Comparison of ENCODE assay signal across 1 cellular context in the genomic region with DNA sequence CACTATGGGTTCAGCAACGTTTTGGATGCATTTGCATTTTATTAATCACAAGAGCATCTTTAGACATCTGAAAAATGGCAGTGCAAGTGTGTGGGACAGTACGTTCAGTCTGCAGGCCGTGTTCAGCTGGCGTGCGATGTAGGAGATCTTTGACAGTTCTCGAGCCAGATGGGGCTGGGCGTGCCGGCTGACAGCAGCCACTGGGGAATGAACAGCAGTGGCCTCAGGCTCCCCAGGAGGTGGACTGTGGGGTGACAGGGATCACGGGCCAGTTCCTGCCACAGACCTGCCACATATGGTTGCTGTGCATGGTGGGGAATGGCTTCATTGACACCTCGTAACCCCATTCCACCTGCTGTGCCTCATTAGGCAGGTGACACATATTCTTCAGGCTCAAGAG.
TF ChIP-seq lines count a peak whose summit lies in the region.

No MANE protein-coding gene starts in this region.

TF ChIP-seq in K562, 482 proteins besides CTCF, POLR2A, EP300 and RAD21:
- peak; percentile 19 for TF ChIP-seq TBP (optimal IDR thresholded peaks at IDR 0.05; ENCODE audit: low read depth, low read length)
- no peak for TF ChIP-seq TARDBP (IDR thresholded peaks at IDR 0.05)
- TF ChIP-seq, protein P1, sequence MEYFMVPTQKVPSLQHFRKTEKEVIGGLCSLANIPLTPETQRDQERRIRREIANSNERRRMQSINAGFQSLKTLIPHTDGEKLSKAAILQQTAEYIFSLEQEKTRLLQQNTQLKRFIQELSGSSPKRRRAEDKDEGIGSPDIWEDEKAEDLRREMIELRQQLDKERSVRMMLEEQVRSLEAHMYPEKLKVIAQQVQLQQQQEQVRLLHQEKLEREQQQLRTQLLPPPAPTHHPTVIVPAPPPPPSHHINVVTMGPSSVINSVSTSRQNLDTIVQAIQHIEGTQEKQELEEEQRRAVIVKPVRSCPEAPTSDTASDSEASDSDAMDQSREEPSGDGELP (CRISPR knock-in tag; IDR thresholded peaks at IDR 0.05; ENCODE audit: borderline replicate concordance) = peak; percentile 28; the same call in 1 of the 2 replicates
TF ChIP-seq in K562: peak in this region for 2.
